Comparison of ENCODE assay signal across 9 cellular contexts in genomic region chr4:17138847-17139246, GRCh38.
"Had no signal": no experiment of that assay in that cellular context is flagged by ENCODE, and none has a peak within 500 bp of the region (broad histone marks: within the 10 kb centered on the region; RNA-seq: fewer than 3 reads in every experiment).

No MANE protein-coding gene starts in this region.

- FAIRE-seq: H1, H54, HepG2, K562 had no signal

- ATAC-seq: GM23338, HepG2, K562 had no signal

- H3K4me2 ChIP-seq: GM23338 had no signal

- H2AFZ ChIP-seq: GM23338 had no signal

- H3K4me3 ChIP-seq: GM23338, K562 had no signal

- H3K27ac Mint-ChIP-seq: GM23338, H9 had no signal

- DNase-seq: H9, HCEC 1CT, KG1 had no signal

- H3K4me3 Mint-ChIP-seq: GM23338, H9 had no signal

- H3K27ac ChIP-seq: HL-60 had no signal
